21 cellular contexts compared by ENCODE assay signal in the genomic region with DNA sequence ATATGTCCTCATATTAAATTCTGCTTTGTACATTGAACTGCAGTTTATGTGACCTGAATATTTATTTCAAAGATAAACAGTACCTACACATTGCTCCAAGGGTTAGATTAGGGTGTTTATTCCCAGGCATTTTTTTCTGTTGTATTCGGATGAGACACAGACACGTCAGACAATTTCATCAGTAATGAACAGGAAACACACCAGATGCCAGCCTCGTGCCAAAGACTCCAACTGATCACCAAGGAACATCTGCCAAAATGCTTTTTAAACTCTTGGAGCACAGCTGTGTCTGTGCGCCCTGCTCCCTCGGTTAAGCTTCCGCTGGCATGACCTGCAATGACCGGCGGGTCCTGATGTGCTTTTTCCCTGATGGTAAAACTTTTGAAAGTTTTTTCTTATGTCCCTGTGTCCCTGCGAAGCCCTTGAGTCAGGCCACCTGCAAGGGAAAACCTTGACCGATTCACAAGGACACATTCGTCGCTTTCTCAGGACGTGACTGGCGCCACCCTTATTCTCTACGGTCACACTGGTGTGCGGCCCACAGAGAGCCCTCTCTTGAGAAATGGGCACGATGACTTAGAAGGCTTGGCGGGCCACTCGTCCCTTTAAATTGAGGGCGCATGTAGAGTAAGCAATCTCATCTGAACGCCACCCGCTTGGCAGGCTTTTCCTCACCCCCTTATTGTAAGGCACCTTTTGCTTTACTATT.
DNase-seq lines count a peak whose midpoint lies in the region; ATAC-seq, FAIRE-seq and TF ChIP-seq lines count a peak whose summit lies in the region.
"Had no signal": no experiment of that assay in that cellular context is flagged by ENCODE, and none has a peak within 500 bp of the region (broad histone marks: within the 10 kb centered on the region; RNA-seq: fewer than 3 reads in every experiment).

No MANE protein-coding gene starts in this region.

- no peak overlapping the region for H3K4me3 ChIP-seq in AG09309 (ENCODE audit: control insufficient read depth, low read depth, low read length)
- H3K4me3 ChIP-seq in HCT116 (replicated peaks in 1 of 2; ENCODE audit: low read depth in 1 of 2, low read length in 2 of 2) = no peak overlapping the region
- H3K4me3 ChIP-seq: GM12878, right lobe of liver, thyroid gland had no signal

- H3K4me2 ChIP-seq in HCT116 (ENCODE audit: low read length) = peak overlapping the region; percentile 47

- DNase-seq in AG09309 (ENCODE audit: low read depth) (peak; percentile 13), HCT116 (ENCODE audit: low read depth, low spot score) (no peak), amniotic epithelial cell (ENCODE audit: low read depth) (peak; percentile 26), iris pigment epithelial cell (ENCODE audit: low read depth) (peak; percentile 68), H54 (ENCODE audit: insufficient read length, low spot score) (no peak), NCI-H446 treated with DMSO at 0.1 percent for 48 hours (lab: John Stamatoyannopoulos, UW) (no peak)
- DNase-seq: activated naive CD4-positive, alpha-beta T cell treated with anti-CD3 and anti-CD28 coated beads, Interleukin-2, amount 50 U/mL, for 16 hours; C1 segment of cervical spinal cord; DMS79 treated with DMSO at 0.1 percent for 48 hours; effector CD4-positive, alpha-beta T cell; head of caudate nucleus; kidney; NCI-H2029; right lobe of liver; Right ventricle myocardium superior; stimulated activated CD4-positive, alpha-beta T cell treated with anti-CD3 and anti-CD28 coated beads, Interleukin-4, amount 100 ng/mL, for 1 hour; thyroid gland had no signal

- ATAC-seq in HCT116 = no peak
- ATAC-seq in GM21825 (IDR thresholded peaks at IDR 0.05; ENCODE audit: unreplicated experiment) = no peak
- no peak for ATAC-seq in HG02588 (IDR thresholded peaks at IDR 0.05; ENCODE audit: unreplicated experiment)
- ATAC-seq: GM12878, right lobe of liver had no signal

- no peaks in the 10 kb centered on the region for H3K79me2 ChIP-seq in HCT116 (ENCODE audit: insufficient read depth, low read length)

- TF ChIP-seq POLR2A in HCT116 (IDR thresholded peaks at IDR 0.05; ENCODE audit: borderline replicate concordance, extremely low read depth, insufficient read depth, insufficient read length) (no peak), H54 (IDR thresholded peaks at IDR 0.05; ENCODE audit: low read depth, low read length) (no peak)

- TSS peak; percentile 83 for BruUV-seq in HCT116 (replicated peaks; lab: Mats Ljungman, UMichigan)

- peaks cover 7 to 38% of the 10 kb centered on the region in 2 experiments; a peak in 3 of 4 replicates for H3K4me1 ChIP-seq in HCT116 (ENCODE audit: control insufficient read depth in 1 of 2, insufficient read depth in 2 of 2, low read length in 2 of 2)
- H3K4me1 ChIP-seq: right lobe of liver, thyroid gland had no signal

- no peak overlapping the region for H3K27ac ChIP-seq in HCT116 (ENCODE audit: low read depth, low read length)
- H3K27ac ChIP-seq: neutrophil, right lobe of liver, thyroid gland had no signal

- POLR2A ChIA-PET in HCT116 (lab: Charles Lee) = no interaction called here

- H3K9me3 ChIP-seq in HCT116 (ENCODE audit: control insufficient read depth in 1 of 2, insufficient read depth in 1 of 2, low read depth in 1 of 2, low read length in 2 of 2) = peaks cover 0 to 9% of the 10 kb centered on the region in 2 experiments; a peak in 1 of 4 replicates
- H3K9me3 ChIP-seq: neutrophil, thyroid gland had no signal

- no peak for FAIRE-seq in H54 (lab: Jason Lieb, UNC)
- FAIRE-seq: GM12878, kidney had no signal

- no peak overlapping the region for H3K9ac ChIP-seq in HCT116 (ENCODE audit: low read length)

- intact Hi-C loops in HCT116 (cut with micrococcal nuclease) = no loop called here

- no peaks in the 10 kb centered on the region for H3K9me2 ChIP-seq in HCT116 (ENCODE audit: insufficient read depth)

- TF ChIP-seq CTCF in AG09309 (IDR thresholded peaks at IDR 0.05; ENCODE audit: control insufficient read depth, insufficient read depth, low read depth, low read length, missing control alignments) (no peak), HCT116 (IDR thresholded peaks at IDR 0.05 in 2 of 3, conservative IDR thresholded peaks at IDR 0.05 in 1 of 3; ENCODE audit: borderline replicate concordance in 1 of 3, insufficient read depth in 1 of 3, low read depth in 2 of 3, low read length in 2 of 3) (no peak)

- CTCF ChIA-PET in HCT116 (lab: Charles Lee) = no interaction called here

- RAD21 ChIA-PET in HCT116 (lab: Charles Lee; ENCODE audit: low non-redundant PET in 1 of 2, low total read pairs in 2 of 2, uncharacterized antibody in 2 of 2, unreplicated experiment in 2 of 2) = no interaction called here

- H3K36me3 ChIP-seq in HCT116 (ENCODE audit: control insufficient read depth in 1 of 2, insufficient read depth in 2 of 2, low read length in 2 of 2) = no peaks in the 10 kb centered on the region
- H3K36me3 ChIP-seq: neutrophil, right lobe of liver, thyroid gland had no signal

- no peak for TF ChIP-seq RAD21 in HCT116 (IDR thresholded peaks at IDR 0.05; ENCODE audit: low read depth)

- H2AFZ ChIP-seq in HCT116 (ENCODE audit: low read depth, low read length, poor library complexity, severe bottlenecking) = no peak overlapping the region

- no peaks in the 10 kb centered on the region for H3K27me3 ChIP-seq in HCT116 (ENCODE audit: insufficient read depth, low read length)
- H3K27me3 ChIP-seq: right lobe of liver, thyroid gland had no signal

- no peaks in the 10 kb centered on the region for H4K20me1 ChIP-seq in HCT116 (ENCODE audit: insufficient read depth)

TF ChIP-seq in HCT116, 20 proteins besides CTCF, POLR2A, EP300 and RAD21:
- TF ChIP-seq EZH2 (IDR thresholded peaks at IDR 0.05) = no peak
- no peak for TF ChIP-seq TCF7L2 (IDR thresholded peaks at IDR 0.05; ENCODE audit: borderline replicate concordance, extremely low read depth, insufficient read depth, insufficient read length)
- TF ChIP-seq ZFX (IDR thresholded peaks at IDR 0.05) = no peak
- no peak for TF ChIP-seq ELF1 (IDR thresholded peaks at IDR 0.05; ENCODE audit: borderline replicate concordance, low read depth)
- TF ChIP-seq FOSL1 (IDR thresholded peaks at IDR 0.05; ENCODE audit: low read depth) = no peak
- TF ChIP-seq, protein P1, sequence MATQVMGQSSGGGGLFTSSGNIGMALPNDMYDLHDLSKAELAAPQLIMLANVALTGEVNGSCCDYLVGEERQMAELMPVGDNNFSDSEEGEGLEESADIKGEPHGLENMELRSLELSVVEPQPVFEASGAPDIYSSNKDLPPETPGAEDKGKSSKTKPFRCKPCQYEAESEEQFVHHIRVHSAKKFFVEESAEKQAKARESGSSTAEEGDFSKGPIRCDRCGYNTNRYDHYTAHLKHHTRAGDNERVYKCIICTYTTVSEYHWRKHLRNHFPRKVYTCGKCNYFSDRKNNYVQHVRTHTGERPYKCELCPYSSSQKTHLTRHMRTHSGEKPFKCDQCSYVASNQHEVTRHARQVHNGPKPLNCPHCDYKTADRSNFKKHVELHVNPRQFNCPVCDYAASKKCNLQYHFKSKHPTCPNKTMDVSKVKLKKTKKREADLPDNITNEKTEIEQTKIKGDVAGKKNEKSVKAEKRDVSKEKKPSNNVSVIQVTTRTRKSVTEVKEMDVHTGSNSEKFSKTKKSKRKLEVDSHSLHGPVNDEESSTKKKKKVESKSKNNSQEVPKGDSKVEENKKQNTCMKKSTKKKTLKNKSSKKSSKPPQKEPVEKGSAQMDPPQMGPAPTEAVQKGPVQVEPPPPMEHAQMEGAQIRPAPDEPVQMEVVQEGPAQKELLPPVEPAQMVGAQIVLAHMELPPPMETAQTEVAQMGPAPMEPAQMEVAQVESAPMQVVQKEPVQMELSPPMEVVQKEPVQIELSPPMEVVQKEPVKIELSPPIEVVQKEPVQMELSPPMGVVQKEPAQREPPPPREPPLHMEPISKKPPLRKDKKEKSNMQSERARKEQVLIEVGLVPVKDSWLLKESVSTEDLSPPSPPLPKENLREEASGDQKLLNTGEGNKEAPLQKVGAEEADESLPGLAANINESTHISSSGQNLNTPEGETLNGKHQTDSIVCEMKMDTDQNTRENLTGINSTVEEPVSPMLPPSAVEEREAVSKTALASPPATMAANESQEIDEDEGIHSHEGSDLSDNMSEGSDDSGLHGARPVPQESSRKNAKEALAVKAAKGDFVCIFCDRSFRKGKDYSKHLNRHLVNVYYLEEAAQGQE (IDR thresholded peaks at IDR 0.05; ENCODE audit: low read depth) = no peak
- TF ChIP-seq EGR1 (IDR thresholded peaks at IDR 0.05; ENCODE audit: low read depth) = no peak
- no peak for TF ChIP-seq POLR2AphosphoS5 (IDR thresholded peaks at IDR 0.05; ENCODE audit: low read depth, low read length)
- TF ChIP-seq ZNF274 (IDR thresholded peaks at IDR 0.05; ENCODE audit: low read depth, low read length) = no peak
- TF ChIP-seq, protein P2, sequence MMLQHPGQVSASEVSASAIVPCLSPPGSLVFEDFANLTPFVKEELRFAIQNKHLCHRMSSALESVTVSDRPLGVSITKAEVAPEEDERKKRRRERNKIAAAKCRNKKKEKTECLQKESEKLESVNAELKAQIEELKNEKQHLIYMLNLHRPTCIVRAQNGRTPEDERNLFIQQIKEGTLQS (IDR thresholded peaks at IDR 0.05) = no peak
- no peak for TF ChIP-seq CBX3 (IDR thresholded peaks at IDR 0.05; ENCODE audit: low read depth)
TF ChIP-seq in HCT116: peak in this region for 0.

Comparison
In these comparisons a context has a peak if more than half of its experiments do, and no peak if none do; other contexts are left out.
1. DNase-seq: peak in AG09309 (single experiment), amniotic epithelial cell (single experiment) and iris pigment epithelial cell (single experiment); none in HCT116 (single experiment), H54 (single experiment) and NCI-H446 treated with DMSO at 0.1 percent for 48 hours (single experiment).